Comparison of ENCODE assay signal across 1 cellular context in genomic region chr17:63774141-63774981, GRCh38.
A peak's percentile ranks its signal among the peaks of the same experiment; 100 is the strongest.
TF ChIP-seq lines count a peak whose summit lies in the region.

DDX42 (plus strand) TSS chr17:63774170; CDS start chr17:63787050, 12,880 bp downstream.

TF ChIP-seq in HepG2, 621 proteins besides CTCF, POLR2A, EP300 and RAD21 (continued from another document and continues in another):
- TF ChIP-seq ZNF431 (CRISPR knock-in tag; IDR thresholded peaks at IDR 0.05; ENCODE audit: borderline replicate concordance, low read depth) (no peak; the same call in 1 of the 2 replicates), NCOR1 (IDR thresholded peaks at IDR 0.05; ENCODE audit: borderline replicate concordance, low read length) (no peak), ARNT (IDR thresholded peaks at IDR 0.05) (no peak), SIX1 (CRISPR knock-in tag; IDR thresholded peaks at IDR 0.05; ENCODE audit: borderline replicate concordance) (no peak), BCLAF1 (IDR thresholded peaks at IDR 0.05) (no peak), CREM (IDR thresholded peaks at IDR 0.05) (no peak), CREM (CRISPR knock-in tag; IDR thresholded peaks at IDR 0.05) (no peak), ZNF570 (CRISPR knock-in tag; IDR thresholded peaks at IDR 0.05; ENCODE audit: borderline replicate concordance) (no peak), ZFP36L2 (CRISPR knock-in tag; IDR thresholded peaks at IDR 0.05) (no peak), ZSCAN22 (CRISPR knock-in tag; IDR thresholded peaks at IDR 0.05) (no peak; the same call in 1 of the 2 replicates), ZNF629 (CRISPR knock-in tag; conservative IDR thresholded peaks at IDR 0.05) (no peak), THAP11 (CRISPR knock-in tag; IDR thresholded peaks at IDR 0.05) (no peak), JARID2 (CRISPR knock-in tag; IDR thresholded peaks at IDR 0.05; ENCODE audit: insufficient replicate concordance) (no peak), ZNF225 (CRISPR knock-in tag; IDR thresholded peaks at IDR 0.05) (no peak; the same call in 1 of the 2 replicates), ZNF709 (CRISPR knock-in tag; IDR thresholded peaks at IDR 0.05) (peak; percentile 4; the same call in 1 of the 2 replicates), GFI1 (CRISPR knock-in tag; IDR thresholded peaks at IDR 0.05; ENCODE audit: borderline replicate concordance) (no peak), ZNF530 (CRISPR knock-in tag; IDR thresholded peaks at IDR 0.05; ENCODE audit: low read depth) (no peak), ZNF44 (CRISPR knock-in tag; IDR thresholded peaks at IDR 0.05) (0 out of 2 replicates have a peak, but pooled peaks have one; percentile 1), ZNF367 (CRISPR knock-in tag; IDR thresholded peaks at IDR 0.05; ENCODE audit: borderline replicate concordance) (no peak; the same call in 1 of the 2 replicates), ZNF30 (CRISPR knock-in tag; IDR thresholded peaks at IDR 0.05) (0 out of 2 replicates have a peak, but pooled peaks have one; percentile 38), ZMAT5 (CRISPR knock-in tag; IDR thresholded peaks at IDR 0.05; ENCODE audit: borderline replicate concordance, low read depth) (no peak), SP4 (CRISPR knock-in tag; IDR thresholded peaks at IDR 0.05) (0 out of 2 replicates have a peak, but pooled peaks have one; percentile 31), RARA (CRISPR knock-in tag; IDR thresholded peaks at IDR 0.05) (no peak; the same call in 1 of the 2 replicates), SETDB1 (CRISPR knock-in tag; IDR thresholded peaks at IDR 0.05; ENCODE audit: borderline replicate concordance) (no peak), RARG (CRISPR knock-in tag; IDR thresholded peaks at IDR 0.05; ENCODE audit: low read depth) (no peak), ZNF317 (CRISPR knock-in tag; IDR thresholded peaks at IDR 0.05) (no peak), HMG20A (CRISPR knock-in tag; IDR thresholded peaks at IDR 0.05; ENCODE audit: borderline replicate concordance) (no peak), SALL2 (CRISPR knock-in tag; IDR thresholded peaks at IDR 0.05) (no peak), ZNF672 (CRISPR knock-in tag; IDR thresholded peaks at IDR 0.05) (no peak), SMC3 (IDR thresholded peaks at IDR 0.05; ENCODE audit: low read length) (no peak), U2AF2 (IDR thresholded peaks at IDR 0.05; ENCODE audit: low read depth, low read length) (no peak), CBX5 (CRISPR knock-in tag; IDR thresholded peaks at IDR 0.05; ENCODE audit: borderline replicate concordance) (no peak; the same call in 1 of the 2 replicates), ZBTB7B (CRISPR knock-in tag; IDR thresholded peaks at IDR 0.05) (no peak), NR2F1 (CRISPR knock-in tag; IDR thresholded peaks at IDR 0.05) (no peak), ZBTB21 (CRISPR knock-in tag; IDR thresholded peaks at IDR 0.05) (no peak), ZNF720 (CRISPR knock-in tag; IDR thresholded peaks at IDR 0.05) (no peak), NFE2L1 (CRISPR knock-in tag; IDR thresholded peaks at IDR 0.05; ENCODE audit: borderline replicate concordance) (no peak), ZNF354B (CRISPR knock-in tag; IDR thresholded peaks at IDR 0.05) (0 out of 2 replicates have a peak, but pooled peaks have one; percentile 30)
- TF ChIP-seq, protein P1, sequence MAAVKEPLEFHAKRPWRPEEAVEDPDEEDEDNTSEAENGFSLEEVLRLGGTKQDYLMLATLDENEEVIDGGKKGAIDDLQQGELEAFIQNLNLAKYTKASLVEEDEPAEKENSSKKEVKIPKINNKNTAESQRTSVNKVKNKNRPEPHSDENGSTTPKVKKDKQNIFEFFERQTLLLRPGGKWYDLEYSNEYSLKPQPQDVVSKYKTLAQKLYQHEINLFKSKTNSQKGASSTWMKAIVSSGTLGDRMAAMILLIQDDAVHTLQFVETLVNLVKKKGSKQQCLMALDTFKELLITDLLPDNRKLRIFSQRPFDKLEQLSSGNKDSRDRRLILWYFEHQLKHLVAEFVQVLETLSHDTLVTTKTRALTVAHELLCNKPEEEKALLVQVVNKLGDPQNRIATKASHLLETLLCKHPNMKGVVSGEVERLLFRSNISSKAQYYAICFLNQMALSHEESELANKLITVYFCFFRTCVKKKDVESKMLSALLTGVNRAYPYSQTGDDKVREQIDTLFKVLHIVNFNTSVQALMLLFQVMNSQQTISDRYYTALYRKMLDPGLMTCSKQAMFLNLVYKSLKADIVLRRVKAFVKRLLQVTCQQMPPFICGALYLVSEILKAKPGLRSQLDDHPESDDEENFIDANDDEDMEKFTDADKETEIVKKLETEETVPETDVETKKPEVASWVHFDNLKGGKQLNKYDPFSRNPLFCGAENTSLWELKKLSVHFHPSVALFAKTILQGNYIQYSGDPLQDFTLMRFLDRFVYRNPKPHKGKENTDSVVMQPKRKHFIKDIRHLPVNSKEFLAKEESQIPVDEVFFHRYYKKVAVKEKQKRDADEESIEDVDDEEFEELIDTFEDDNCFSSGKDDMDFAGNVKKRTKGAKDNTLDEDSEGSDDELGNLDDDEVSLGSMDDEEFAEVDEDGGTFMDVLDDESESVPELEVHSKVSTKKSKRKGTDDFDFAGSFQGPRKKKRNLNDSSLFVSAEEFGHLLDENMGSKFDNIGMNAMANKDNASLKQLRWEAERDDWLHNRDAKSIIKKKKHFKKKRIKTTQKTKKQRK (IDR thresholded peaks at IDR 0.05; ENCODE audit: low read length): no peak
- TF ChIP-seq, protein P2, sequence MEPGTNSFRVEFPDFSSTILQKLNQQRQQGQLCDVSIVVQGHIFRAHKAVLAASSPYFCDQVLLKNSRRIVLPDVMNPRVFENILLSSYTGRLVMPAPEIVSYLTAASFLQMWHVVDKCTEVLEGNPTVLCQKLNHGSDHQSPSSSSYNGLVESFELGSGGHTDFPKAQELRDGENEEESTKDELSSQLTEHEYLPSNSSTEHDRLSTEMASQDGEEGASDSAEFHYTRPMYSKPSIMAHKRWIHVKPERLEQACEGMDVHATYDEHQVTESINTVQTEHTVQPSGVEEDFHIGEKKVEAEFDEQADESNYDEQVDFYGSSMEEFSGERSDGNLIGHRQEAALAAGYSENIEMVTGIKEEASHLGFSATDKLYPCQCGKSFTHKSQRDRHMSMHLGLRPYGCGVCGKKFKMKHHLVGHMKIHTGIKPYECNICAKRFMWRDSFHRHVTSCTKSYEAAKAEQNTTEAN (CRISPR knock-in tag; conservative IDR thresholded peaks at IDR 0.05): no peak
- TF ChIP-seq, protein P3, sequence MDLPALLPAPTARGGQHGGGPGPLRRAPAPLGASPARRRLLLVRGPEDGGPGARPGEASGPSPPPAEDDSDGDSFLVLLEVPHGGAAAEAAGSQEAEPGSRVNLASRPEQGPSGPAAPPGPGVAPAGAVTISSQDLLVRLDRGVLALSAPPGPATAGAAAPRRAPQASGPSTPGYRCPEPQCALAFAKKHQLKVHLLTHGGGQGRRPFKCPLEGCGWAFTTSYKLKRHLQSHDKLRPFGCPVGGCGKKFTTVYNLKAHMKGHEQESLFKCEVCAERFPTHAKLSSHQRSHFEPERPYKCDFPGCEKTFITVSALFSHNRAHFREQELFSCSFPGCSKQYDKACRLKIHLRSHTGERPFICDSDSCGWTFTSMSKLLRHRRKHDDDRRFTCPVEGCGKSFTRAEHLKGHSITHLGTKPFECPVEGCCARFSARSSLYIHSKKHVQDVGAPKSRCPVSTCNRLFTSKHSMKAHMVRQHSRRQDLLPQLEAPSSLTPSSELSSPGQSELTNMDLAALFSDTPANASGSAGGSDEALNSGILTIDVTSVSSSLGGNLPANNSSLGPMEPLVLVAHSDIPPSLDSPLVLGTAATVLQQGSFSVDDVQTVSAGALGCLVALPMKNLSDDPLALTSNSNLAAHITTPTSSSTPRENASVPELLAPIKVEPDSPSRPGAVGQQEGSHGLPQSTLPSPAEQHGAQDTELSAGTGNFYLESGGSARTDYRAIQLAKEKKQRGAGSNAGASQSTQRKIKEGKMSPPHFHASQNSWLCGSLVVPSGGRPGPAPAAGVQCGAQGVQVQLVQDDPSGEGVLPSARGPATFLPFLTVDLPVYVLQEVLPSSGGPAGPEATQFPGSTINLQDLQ (CRISPR knock-in tag; IDR thresholded peaks at IDR 0.05): 0 out of 2 replicates have a peak, but pooled peaks have one; percentile 56
- TF ChIP-seq, protein P4, sequence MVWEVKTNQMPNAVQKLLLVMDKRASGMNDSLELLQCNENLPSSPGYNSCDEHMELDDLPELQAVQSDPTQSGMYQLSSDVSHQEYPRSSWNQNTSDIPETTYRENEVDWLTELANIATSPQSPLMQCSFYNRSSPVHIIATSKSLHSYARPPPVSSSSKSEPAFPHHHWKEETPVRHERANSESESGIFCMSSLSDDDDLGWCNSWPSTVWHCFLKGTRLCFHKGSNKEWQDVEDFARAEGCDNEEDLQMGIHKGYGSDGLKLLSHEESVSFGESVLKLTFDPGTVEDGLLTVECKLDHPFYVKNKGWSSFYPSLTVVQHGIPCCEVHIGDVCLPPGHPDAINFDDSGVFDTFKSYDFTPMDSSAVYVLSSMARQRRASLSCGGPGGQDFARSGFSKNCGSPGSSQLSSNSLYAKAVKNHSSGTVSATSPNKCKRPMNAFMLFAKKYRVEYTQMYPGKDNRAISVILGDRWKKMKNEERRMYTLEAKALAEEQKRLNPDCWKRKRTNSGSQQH (CRISPR knock-in tag; IDR thresholded peaks at IDR 0.05; ENCODE audit: low read depth): no peak
- TF ChIP-seq, protein P5, sequence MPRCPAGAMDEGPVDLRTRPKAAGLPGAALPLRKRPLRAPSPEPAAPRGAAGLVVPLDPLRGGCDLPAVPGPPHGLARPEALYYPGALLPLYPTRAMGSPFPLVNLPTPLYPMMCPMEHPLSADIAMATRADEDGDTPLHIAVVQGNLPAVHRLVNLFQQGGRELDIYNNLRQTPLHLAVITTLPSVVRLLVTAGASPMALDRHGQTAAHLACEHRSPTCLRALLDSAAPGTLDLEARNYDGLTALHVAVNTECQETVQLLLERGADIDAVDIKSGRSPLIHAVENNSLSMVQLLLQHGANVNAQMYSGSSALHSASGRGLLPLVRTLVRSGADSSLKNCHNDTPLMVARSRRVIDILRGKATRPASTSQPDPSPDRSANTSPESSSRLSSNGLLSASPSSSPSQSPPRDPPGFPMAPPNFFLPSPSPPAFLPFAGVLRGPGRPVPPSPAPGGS (CRISPR knock-in tag; IDR thresholded peaks at IDR 0.05): peak; percentile 7; the same call in 1 of the 2 replicates
- TF ChIP-seq, protein P6, sequence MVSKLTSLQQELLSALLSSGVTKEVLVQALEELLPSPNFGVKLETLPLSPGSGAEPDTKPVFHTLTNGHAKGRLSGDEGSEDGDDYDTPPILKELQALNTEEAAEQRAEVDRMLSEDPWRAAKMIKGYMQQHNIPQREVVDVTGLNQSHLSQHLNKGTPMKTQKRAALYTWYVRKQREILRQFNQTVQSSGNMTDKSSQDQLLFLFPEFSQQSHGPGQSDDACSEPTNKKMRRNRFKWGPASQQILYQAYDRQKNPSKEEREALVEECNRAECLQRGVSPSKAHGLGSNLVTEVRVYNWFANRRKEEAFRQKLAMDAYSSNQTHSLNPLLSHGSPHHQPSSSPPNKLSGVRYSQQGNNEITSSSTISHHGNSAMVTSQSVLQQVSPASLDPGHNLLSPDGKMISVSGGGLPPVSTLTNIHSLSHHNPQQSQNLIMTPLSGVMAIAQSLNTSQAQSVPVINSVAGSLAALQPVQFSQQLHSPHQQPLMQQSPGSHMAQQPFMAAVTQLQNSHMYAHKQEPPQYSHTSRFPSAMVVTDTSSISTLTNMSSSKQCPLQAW (CRISPR knock-in tag; IDR thresholded peaks at IDR 0.05): no peak
- TF ChIP-seq, protein P7, sequence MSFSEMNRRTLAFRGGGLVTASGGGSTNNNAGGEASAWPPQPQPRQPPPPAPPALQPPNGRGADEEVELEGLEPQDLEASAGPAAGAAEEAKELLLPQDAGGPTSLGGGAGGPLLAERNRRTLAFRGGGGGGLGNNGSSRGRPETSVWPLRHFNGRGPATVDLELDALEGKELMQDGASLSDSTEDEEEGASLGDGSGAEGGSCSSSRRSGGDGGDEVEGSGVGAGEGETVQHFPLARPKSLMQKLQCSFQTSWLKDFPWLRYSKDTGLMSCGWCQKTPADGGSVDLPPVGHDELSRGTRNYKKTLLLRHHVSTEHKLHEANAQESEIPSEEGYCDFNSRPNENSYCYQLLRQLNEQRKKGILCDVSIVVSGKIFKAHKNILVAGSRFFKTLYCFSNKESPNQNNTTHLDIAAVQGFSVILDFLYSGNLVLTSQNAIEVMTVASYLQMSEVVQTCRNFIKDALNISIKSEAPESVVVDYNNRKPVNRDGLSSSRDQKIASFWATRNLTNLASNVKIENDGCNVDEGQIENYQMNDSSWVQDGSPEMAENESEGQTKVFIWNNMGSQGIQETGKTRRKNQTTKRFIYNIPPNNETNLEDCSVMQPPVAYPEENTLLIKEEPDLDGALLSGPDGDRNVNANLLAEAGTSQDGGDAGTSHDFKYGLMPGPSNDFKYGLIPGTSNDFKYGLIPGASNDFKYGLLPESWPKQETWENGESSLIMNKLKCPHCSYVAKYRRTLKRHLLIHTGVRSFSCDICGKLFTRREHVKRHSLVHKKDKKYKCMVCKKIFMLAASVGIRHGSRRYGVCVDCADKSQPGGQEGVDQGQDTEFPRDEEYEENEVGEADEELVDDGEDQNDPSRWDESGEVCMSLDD (CRISPR knock-in tag; IDR thresholded peaks at IDR 0.05; ENCODE audit: borderline replicate concordance): no peak
- TF ChIP-seq, protein P8, sequence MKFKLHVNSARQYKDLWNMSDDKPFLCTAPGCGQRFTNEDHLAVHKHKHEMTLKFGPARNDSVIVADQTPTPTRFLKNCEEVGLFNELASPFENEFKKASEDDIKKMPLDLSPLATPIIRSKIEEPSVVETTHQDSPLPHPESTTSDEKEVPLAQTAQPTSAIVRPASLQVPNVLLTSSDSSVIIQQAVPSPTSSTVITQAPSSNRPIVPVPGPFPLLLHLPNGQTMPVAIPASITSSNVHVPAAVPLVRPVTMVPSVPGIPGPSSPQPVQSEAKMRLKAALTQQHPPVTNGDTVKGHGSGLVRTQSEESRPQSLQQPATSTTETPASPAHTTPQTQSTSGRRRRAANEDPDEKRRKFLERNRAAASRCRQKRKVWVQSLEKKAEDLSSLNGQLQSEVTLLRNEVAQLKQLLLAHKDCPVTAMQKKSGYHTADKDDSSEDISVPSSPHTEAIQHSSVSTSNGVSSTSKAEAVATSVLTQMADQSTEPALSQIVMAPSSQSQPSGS (CRISPR knock-in tag; IDR thresholded peaks at IDR 0.05): no peak
